ENCODE assay signal across 15 cellular contexts in genomic region chr2:23555944-23556343, GRCh38.
DNase-seq lines count a peak whose midpoint lies in the region; ATAC-seq, FAIRE-seq and TF ChIP-seq lines count a peak whose summit lies in the region.
"Had no signal": no experiment of that assay in that cellular context is flagged by ENCODE, and none has a peak within 500 bp of the region (broad histone marks: within the 10 kb centered on the region; RNA-seq: fewer than 3 reads in every experiment).

No MANE protein-coding gene starts in this region.

- H3K27ac ChIP-seq in left ventricle myocardium inferior (replicated peaks) (no peak overlapping the region), ovary (no peak overlapping the region)
- H3K27ac ChIP-seq: HL-60 had no signal

- peak overlapping the region; percentile 71 for H3K27ac Mint-ChIP-seq in neural crest cell (ENCODE audit: unreplicated experiment)
- H3K27ac Mint-ChIP-seq: B cell; CD4-positive, alpha-beta T cell had no signal

- WGBS in ovary, 3 donors = 88 to 93% (median 90%) methylated on average over 11 of the region's 11 CpGs

- H3K27me3 ChIP-seq in left ventricle myocardium inferior (ENCODE audit: low read depth) (no peaks in the 10 kb centered on the region), ovary (no peaks in the 10 kb centered on the region)

- H3K36me3 ChIP-seq in left ventricle myocardium inferior (no peaks in the 10 kb centered on the region), ovary (no peaks in the 10 kb centered on the region)

- intact Hi-C loops in Right ventricle myocardium inferior (cut with DNase I) (no loop called here), left ventricle myocardium inferior (cut with micrococcal nuclease) (no loop called here), ovary (cut with DNase I) (no loop called here)

- FAIRE-seq in RCC 7860 (lab: Jason Lieb, UNC) = no peak
- FAIRE-seq: A204.1, H54 had no signal

- no peak for TF ChIP-seq EP300 in ovary (IDR thresholded peaks at IDR 0.05)

- H3K36me3 Mint-ChIP-seq in neural crest cell (ENCODE audit: low read depth) = no peaks in the 10 kb centered on the region

- H3K27me3 Mint-ChIP-seq in neural crest cell (ENCODE audit: low read depth) = no peaks in the 10 kb centered on the region
- H3K27me3 Mint-ChIP-seq: B cell; CD4-positive, alpha-beta T cell had no signal

- H3K4me3 ChIP-seq in left ventricle myocardium inferior = no peak overlapping the region
- H3K4me3 ChIP-seq in ovary = no peak overlapping the region

- TF ChIP-seq CTCF in left ventricle myocardium inferior (IDR thresholded peaks at IDR 0.05; ENCODE audit: borderline replicate concordance) (no peak), neural crest cell (conservative IDR thresholded peaks at IDR 0.05) (no peak), ovary (IDR thresholded peaks at IDR 0.05) (no peak)

- H3K4me3 Mint-ChIP-seq in neural crest cell = no peak overlapping the region
- H3K4me3 Mint-ChIP-seq: B cell; CD4-positive, alpha-beta T cell had no signal

- no peak for ATAC-seq in Right ventricle myocardium inferior

- H3K4me1 Mint-ChIP-seq in neural crest cell = peaks cover 8% of the 10 kb centered on the region
- H3K4me1 Mint-ChIP-seq: B cell had no signal

- no peaks in the 10 kb centered on the region for H3K4me1 ChIP-seq in left ventricle myocardium inferior
- peaks cover 10% of the 10 kb centered on the region for H3K4me1 ChIP-seq in ovary (ENCODE audit: insufficient read depth)

- H3K9me3 Mint-ChIP-seq in neural crest cell = no peaks in the 10 kb centered on the region
- H3K9me3 Mint-ChIP-seq: CD4-positive, alpha-beta T cell had no signal

- TF ChIP-seq POLR2A in ovary (IDR thresholded peaks at IDR 0.05) = no peak

- peak; percentile 6 for DNase-seq in Right ventricle myocardium inferior (ENCODE audit: missing footprints)
- no peak for DNase-seq in left ventricle myocardium inferior
- DNase-seq in NCI-H69 (lab: John Stamatoyannopoulos, UW) = peak; percentile 22
- no peak for DNase-seq in neural crest cell (ENCODE audit: low read depth, low spot score)
- no peak for DNase-seq in activated CD4-positive, alpha-beta T cell treated with anti-CD3 and anti-CD28 coated beads, Interleukin-2, amount 50 U/mL, for 1 hour
- no peak for DNase-seq in ovary
- no peak for DNase-seq in RCC 7860 (ENCODE audit: low spot score)
- DNase-seq: C1 segment of cervical spinal cord; Calu3; CD4-positive, alpha-beta T cell; DMS 273 treated with DMSO at 0.1 percent for 48 hours had no signal

- H3K9me3 ChIP-seq in left ventricle myocardium inferior (replicated peaks) = no peaks in the 10 kb centered on the region
- H3K9me3 ChIP-seq in ovary = no peaks in the 10 kb centered on the region

Comparison
In these comparisons a context has a peak if more than half of its experiments do, and no peak if none do; other contexts are left out.
1. DNase-seq: peak in Right ventricle myocardium inferior (single experiment) and NCI-H69 (single experiment); none in left ventricle myocardium inferior (single experiment), neural crest cell (single experiment), activated CD4-positive, alpha-beta T cell treated with anti-CD3 and anti-CD28 coated beads, Interleukin-2, amount 50 U/mL, for 1 hour (single experiment), ovary (0 of 5) and RCC 7860 (single experiment).